Comparison of ENCODE assay signal across 1 cellular context in genomic region chr17:82696916-82697807, GRCh38.
TF ChIP-seq lines count a peak whose summit lies in the region.

No MANE protein-coding gene starts in this region.

TF ChIP-seq in H1, 55 proteins besides CTCF, POLR2A, EP300 and RAD21:
- TF ChIP-seq KDM5A (IDR thresholded peaks at IDR 0.05; ENCODE audit: low read length) (no peak), HDAC2 (IDR thresholded peaks at IDR 0.05; ENCODE audit: borderline replicate concordance in 1 of 2, low read depth in 2 of 2, low read length in 2 of 2) (no peak), JUN (IDR thresholded peaks at IDR 0.05; ENCODE audit: low read depth, low read length) (no peak), ASH2L (IDR thresholded peaks at IDR 0.05; ENCODE audit: low read length) (no peak), SP4 (IDR thresholded peaks at IDR 0.05; ENCODE audit: low read length) (no peak), KDM4A (IDR thresholded peaks at IDR 0.05; ENCODE audit: low read depth, low read length, severe bottlenecking) (peak; percentile 61), ATF3 (IDR thresholded peaks at IDR 0.05; ENCODE audit: insufficient read depth, low read depth, low read length) (no peak), TEAD4 (IDR thresholded peaks at IDR 0.05; ENCODE audit: low read depth, low read length) (no peak), CBX5 (IDR thresholded peaks at IDR 0.05; ENCODE audit: low read depth, low read length) (no peak), CREB1 (IDR thresholded peaks at IDR 0.05) (no peak), FOSL1 (IDR thresholded peaks at IDR 0.05; ENCODE audit: insufficient read depth, low read depth, low read length) (no peak), ATF2 (IDR thresholded peaks at IDR 0.05; ENCODE audit: low read length) (no peak), HDAC6 (IDR thresholded peaks at IDR 0.05; ENCODE audit: low read depth, low read length) (no peak), RNF2 (IDR thresholded peaks at IDR 0.05; ENCODE audit: borderline replicate concordance, low read depth, low read length, missing control alignments, poor library complexity, severe bottlenecking) (no peak), ZNF274 (IDR thresholded peaks at IDR 0.05; ENCODE audit: borderline replicate concordance, extremely low read depth, low read length) (no peak), RXRA (IDR thresholded peaks at IDR 0.05; ENCODE audit: insufficient read depth, low read depth, low read length) (no peak), MAX (IDR thresholded peaks at IDR 0.05) (no peak), GTF2F1 (IDR thresholded peaks at IDR 0.05; ENCODE audit: borderline replicate concordance, low read depth, low read length) (no peak), TCF12 (IDR thresholded peaks at IDR 0.05; ENCODE audit: low read depth, low read length) (no peak), CHD7 (IDR thresholded peaks at IDR 0.05; ENCODE audit: insufficient replicate concordance, low read length) (no peak), SUZ12 (IDR thresholded peaks at IDR 0.05; ENCODE audit: low read length) (peak; percentile 61), EZH2 (IDR thresholded peaks at IDR 0.05; ENCODE audit: low read depth, low read length, severe bottlenecking) (peak; percentile 79), USF2 (IDR thresholded peaks at IDR 0.05; ENCODE audit: low read length) (no peak), SIN3A (conservative IDR thresholded peaks at IDR 0.05 in 1 of 2, IDR thresholded peaks at IDR 0.05 in 1 of 2; ENCODE audit: low read depth in 1 of 2, low read length in 2 of 2) (peak in 1 of 2 experiments; percentile 65; a peak in 1 of 4 replicates), E2F6 (IDR thresholded peaks at IDR 0.05) (no peak), RBBP5 (IDR thresholded peaks at IDR 0.05; ENCODE audit: borderline replicate concordance, low read depth, low read length) (no peak)
